Comparison of ENCODE assay signal across 8 cellular contexts in the genomic region with DNA sequence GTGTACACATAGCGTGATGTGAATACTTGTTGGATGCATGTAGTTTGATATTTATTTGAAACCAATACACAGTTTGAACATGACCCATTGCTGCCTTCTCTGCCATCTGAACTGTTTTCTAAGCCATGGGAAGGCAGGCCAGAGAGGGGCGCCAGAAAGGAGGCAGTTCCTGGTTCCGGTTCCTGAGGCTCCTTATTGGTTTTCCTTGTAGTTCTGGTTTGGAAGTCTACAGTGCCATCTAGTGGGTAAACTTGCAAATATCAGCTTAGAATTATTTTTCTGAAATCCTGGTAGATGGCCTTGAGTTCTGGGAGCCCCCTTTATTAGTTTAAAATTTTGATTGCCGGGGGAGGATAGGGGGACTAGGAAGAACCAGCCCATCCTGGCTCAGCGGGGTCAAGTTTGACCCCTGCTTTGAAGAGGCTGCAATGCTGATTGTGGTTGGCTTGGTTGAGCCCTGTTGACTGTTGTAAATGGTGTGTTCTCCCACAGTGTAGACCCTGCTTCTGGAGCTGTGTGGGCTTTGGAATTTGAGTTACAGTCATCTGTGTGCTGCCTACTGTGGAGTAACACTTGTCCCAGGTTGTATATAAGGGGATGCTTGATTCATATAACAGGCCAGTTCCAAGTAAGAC. TPM values are rescaled to one million over a fixed set of nuclear protein-coding genes. Genes with fewer than 3 reads are reported as not detected.
A peak's percentile ranks its signal among the peaks of the same experiment; 100 is the strongest.
DNase-seq lines count a peak whose midpoint lies in the region; ATAC-seq and TF ChIP-seq lines count a peak whose summit lies in the region.

No MANE protein-coding gene starts in this region.

- no peaks in the 10 kb centered on the region for H3K9me3 Mint-ChIP-seq in CD4-positive, CD25-positive, alpha-beta regulatory T cell

- H3K27me3 Mint-ChIP-seq in CD4-positive, CD25-positive, alpha-beta regulatory T cell, result no peaks in the 10 kb centered on the region

- H3K27me3 ChIP-seq in CD4-positive, CD25-positive, alpha-beta regulatory T cell (ENCODE audit: control insufficient read depth, insufficient read depth, low read length), result no peaks in the 10 kb centered on the region
- H3K27me3 ChIP-seq in esophagus muscularis mucosa (no peaks in the 10 kb centered on the region), upper lobe of right lung (no peaks in the 10 kb centered on the region)

- peak; percentile 14 to 68 (median 47) for DNase-seq in CD4-positive, CD25-positive, alpha-beta regulatory T cell
- DNase-seq in HCEC 1CT (peak; percentile 82), NCI-H460 (ENCODE audit: extremely low read depth, low read depth) (peak; percentile 71), esophagus muscularis mucosa (ENCODE audit: extremely low spot score) (no peak), myocyte (ENCODE audit: low read depth) (peak; percentile 79), upper lobe of right lung (no peak)
- peak; percentile 31 to 44 for DNase-seq in activated CD4-positive, alpha-beta T cell treated with anti-CD3 and anti-CD28 coated beads, Interleukin-2, amount 50 U/mL, for 48 hours

- no peaks in the 10 kb centered on the region for H3K36me3 ChIP-seq in CD4-positive, CD25-positive, alpha-beta regulatory T cell (ENCODE audit: control insufficient read depth, insufficient read depth, low read length)
- H3K36me3 ChIP-seq in esophagus muscularis mucosa, result peaks cover 0 to 9% (median 0%) of the 10 kb centered on the region in 4 donors
- H3K36me3 ChIP-seq in upper lobe of right lung, result no peaks in the 10 kb centered on the region

- peak overlapping the region in 2 of 3 donors; percentile 23 to 36 for H3K27ac Mint-ChIP-seq in CD4-positive, CD25-positive, alpha-beta regulatory T cell

- no peaks in the 10 kb centered on the region for H3K9me3 ChIP-seq in CD4-positive, CD25-positive, alpha-beta regulatory T cell (ENCODE audit: control insufficient read depth in 2 of 2, low read length in 2 of 2)
- H3K9me3 ChIP-seq in esophagus muscularis mucosa, result no peaks in the 10 kb centered on the region
- H3K9me3 ChIP-seq in upper lobe of right lung, result no peaks in the 10 kb centered on the region

- intact Hi-C loops in esophagus muscularis mucosa (cut with DNase I) (loop anchor here (5.0 kb wide), 1 partner anchor 71 kb away; no protein-coding TSS in a partner anchor), upper lobe of right lung (cut with DNase I) (loop anchor here (10.0 kb wide), 1 partner anchor 174 kb away; no protein-coding TSS in a partner anchor)

- no peak overlapping the region for H3K4me3 Mint-ChIP-seq in CD4-positive, CD25-positive, alpha-beta regulatory T cell

- 20% methylated on average over 5 of the region's 5 CpGs for WGBS in esophagus muscularis mucosa

- peak; percentile 65 to 72 (median 71) for TF ChIP-seq CTCF in esophagus muscularis mucosa (IDR thresholded peaks at IDR 0.05)
- peak; percentile 72 for TF ChIP-seq CTCF in upper lobe of right lung (IDR thresholded peaks at IDR 0.05)

- no peak for TF ChIP-seq EP300 in esophagus muscularis mucosa (IDR thresholded peaks at IDR 0.05)

- TF ChIP-seq POLR2A in esophagus muscularis mucosa (IDR thresholded peaks at IDR 0.05; ENCODE audit: low read depth), result no peak

- H3K27ac ChIP-seq in CD4-positive, CD25-positive, alpha-beta regulatory T cell (ENCODE audit: insufficient read depth, low read length, poor library complexity, severe bottlenecking), result no peak overlapping the region
- H3K27ac ChIP-seq in esophagus muscularis mucosa (replicated peaks in 1 of 4) (no peak overlapping the region), upper lobe of right lung (no peak overlapping the region)

- ATAC-seq in CD4-positive, CD25-positive, alpha-beta regulatory T cell (ENCODE audit: low read depth in 2 of 2), result peak in 1 of 2 donors; percentile 22
- ATAC-seq in upper lobe of right lung, result peak; percentile 89
- no peak for ATAC-seq in GM21723 (IDR thresholded peaks at IDR 0.05; ENCODE audit: unreplicated experiment)

- no peaks in the 10 kb centered on the region for H3K36me3 Mint-ChIP-seq in CD4-positive, CD25-positive, alpha-beta regulatory T cell

- H3K4me1 Mint-ChIP-seq in CD4-positive, CD25-positive, alpha-beta regulatory T cell, result peaks cover 0 to 7% (median 2%) of the 10 kb centered on the region in 4 donors

- H3K4me3 ChIP-seq in CD4-positive, CD25-positive, alpha-beta regulatory T cell (ENCODE audit: low read depth, low read length), result peak overlapping the region; percentile 64
- H3K4me3 ChIP-seq in esophagus muscularis mucosa (peak overlapping the region in 1 of 4 donors; percentile 15), upper lobe of right lung (no peak overlapping the region)

- H3K4me1 ChIP-seq in CD4-positive, CD25-positive, alpha-beta regulatory T cell (ENCODE audit: control insufficient read depth, insufficient read depth, low read length, poor library complexity, severe bottlenecking), result no peaks in the 10 kb centered on the region
- H3K4me1 ChIP-seq in esophagus muscularis mucosa, result peaks cover 0 to 18% (median 4%) of the 10 kb centered on the region in 4 donors
- H3K4me1 ChIP-seq in upper lobe of right lung, result no peaks in the 10 kb centered on the region

RNA-seq across cellular contexts. Expression of gene GRAMD1B, which starts 48.4 kb away (rescaled TPM):
- total RNA-seq in CD4-positive, CD25-positive, alpha-beta regulatory T cell, result 10.8 TPM
- polyA plus RNA-seq in CD4-positive, CD25-positive, alpha-beta regulatory T cell, result 1 to 10 TPM; 1.7 to 5.5 (median 4.8) TPM
- total RNA-seq in NCI-H460 (2014; rRNA removed; shearing (Covaris generic)), result 260 and 279 TPM in 2 replicates
- 299 and 417 TPM in 2 replicates for polyA plus RNA-seq in NCI-H460 (2014; cell fraction: nucleus; rRNA removed)
- total RNA-seq in esophagus muscularis mucosa (1 to 10 TPM; 2.2 to 4.0 (median 3.5) TPM), myocyte (27.3 and 52.0 TPM in 2 replicates), upper lobe of right lung (4.8 TPM)
- 8.6 TPM for polyA plus RNA-seq in myocyte (2012)

Comparison
In these comparisons a context has a peak if more than half of its experiments do, and no peak if none do; other contexts are left out.
1. DNase-seq: peak in CD4-positive, CD25-positive, alpha-beta regulatory T cell (3 of 3), HCEC 1CT (single experiment), NCI-H460 (single experiment), activated CD4-positive, alpha-beta T cell treated with anti-CD3 and anti-CD28 coated beads, Interleukin-2, amount 50 U/mL, for 48 hours (2 of 2) and myocyte (single experiment); none in esophagus muscularis mucosa (single experiment) and upper lobe of right lung (single experiment).